ENCODE assay signal across 14 cellular contexts in the genomic region with DNA sequence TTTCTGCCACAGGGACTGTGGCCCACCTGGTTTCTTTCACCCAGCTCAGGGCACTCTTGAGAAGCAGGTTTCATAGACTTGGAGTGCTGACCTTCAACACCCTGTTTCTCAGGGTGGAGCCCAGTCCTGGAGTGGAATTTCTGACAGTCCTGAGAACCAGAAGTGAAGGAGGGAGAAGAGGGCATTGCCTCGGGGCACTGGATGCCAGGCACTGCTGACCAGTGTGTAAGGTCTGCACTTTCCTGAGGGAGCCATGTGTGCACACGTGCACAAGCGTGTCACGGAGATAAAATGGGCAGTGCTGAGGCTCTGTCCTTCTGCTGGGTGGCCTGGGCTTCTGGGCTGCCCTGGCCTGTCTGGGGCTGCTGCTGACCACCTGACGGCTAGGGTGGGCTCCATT.
DNase-seq lines count a peak whose midpoint lies in the region; ATAC-seq and TF ChIP-seq lines count a peak whose summit lies in the region.
"Had no signal": no experiment of that assay in that cellular context is flagged by ENCODE, and none has a peak within 500 bp of the region (broad histone marks: within the 10 kb centered on the region; RNA-seq: fewer than 3 reads in every experiment).

No MANE protein-coding gene starts in this region.

- H4K91ac ChIP-seq in mesenchymal stem cell (ENCODE audit: low read length) = no peak overlapping the region

- no peak overlapping the region for H3K14ac ChIP-seq in mesenchymal stem cell (ENCODE audit: low read length in 2 of 2)

- no peak overlapping the region for H3K4me3 Mint-ChIP-seq in mesothelial cell of epicardium

- no peak overlapping the region for H2BK5ac ChIP-seq in mesenchymal stem cell (ENCODE audit: low read depth, low read length, poor library complexity, severe bottlenecking)

- 57 to 69% methylated on average over 5 of the region's 5 CpGs for WGBS in heart right ventricle, 2 donors
- 80% methylated on average over 1 of the region's 5 CpGs; no CpG with 5 or more reads in 1 of the 2 donors for WGBS in gastroesophageal sphincter (ENCODE audit: low coverage in 1 of 2), 2 donors
- 88% methylated on average over 5 of the region's 5 CpGs for WGBS in mesenchymal stem cell

- TF ChIP-seq CTCF in heart right ventricle (IDR thresholded peaks at IDR 0.05) (no peak), gastroesophageal sphincter (IDR thresholded peaks at IDR 0.05) (no peak), lower lobe of right lung (IDR thresholded peaks at IDR 0.05) (no peak), mesothelial cell of epicardium (IDR thresholded peaks at IDR 0.05; ENCODE audit: unreplicated experiment) (no peak)

- no peak overlapping the region for H3K4me2 ChIP-seq in mesenchymal stem cell (ENCODE audit: low read length, poor library complexity, severe bottlenecking)
- H3K4me2 ChIP-seq: A549 had no signal

- H3K4me3 ChIP-seq in heart right ventricle (no peak overlapping the region), gastroesophageal sphincter (no peak overlapping the region), lower lobe of right lung (no peak overlapping the region), mesenchymal stem cell (ENCODE audit: insufficient read depth in 1 of 2, low read depth in 1 of 2, low read length in 2 of 2) (no peak overlapping the region)
- H3K4me3 ChIP-seq: A549, MG63 had no signal

- H3K4me1 ChIP-seq in heart right ventricle (peaks cover 0 to 52% (median 12%) of the 10 kb centered on the region in 9 donors), gastroesophageal sphincter (peaks cover 0 to 57% (median 5%) of the 10 kb centered on the region in 3 donors), lower lobe of right lung (no peaks in the 10 kb centered on the region), mesenchymal stem cell (ENCODE audit: control insufficient read depth, insufficient read depth, low read depth, low read length) (no peaks in the 10 kb centered on the region)
- H3K4me1 ChIP-seq: A549 had no signal

- no peak overlapping the region for H2AFZ ChIP-seq in mesenchymal stem cell (ENCODE audit: low read depth, low read length)

- H3K36me3 ChIP-seq in heart right ventricle (peaks cover 0 to 87% (median 3%) of the 10 kb centered on the region in 9 donors), gastroesophageal sphincter (peaks cover 0 to 93% of the 10 kb centered on the region in 2 donors), lower lobe of right lung (no peaks in the 10 kb centered on the region), mesenchymal stem cell (ENCODE audit: control insufficient read depth in 1 of 2, insufficient read depth in 2 of 2, low read depth in 1 of 2, low read length in 2 of 2) (no peaks in the 10 kb centered on the region)
- H3K36me3 ChIP-seq: MG63 had no signal

- no peak overlapping the region for H3K23ac ChIP-seq in mesenchymal stem cell (ENCODE audit: low read length in 2 of 2)

- H2BK120ac ChIP-seq in mesenchymal stem cell (ENCODE audit: low read depth, low read length) = no peak overlapping the region

- no peak overlapping the region for H4K8ac ChIP-seq in mesenchymal stem cell (ENCODE audit: low read length)

- no peak overlapping the region for H3K4ac ChIP-seq in mesenchymal stem cell (ENCODE audit: low read depth in 1 of 2, low read length in 2 of 2)

- H3K27ac Mint-ChIP-seq in mesothelial cell of epicardium = no peak overlapping the region

- no peaks in the 10 kb centered on the region for H3K4me1 Mint-ChIP-seq in mesothelial cell of epicardium

- intact Hi-C loops in heart right ventricle (cut with DNase I) (no loop called here), left ventricle myocardium superior (cut with micrococcal nuclease) (no loop called here), lower lobe of right lung (cut with DNase I) (no loop called here)

- no peak for TF ChIP-seq POLR2A in gastroesophageal sphincter (IDR thresholded peaks at IDR 0.05)

- H3K9ac ChIP-seq in mesenchymal stem cell (ENCODE audit: low read length) = no peak overlapping the region

- no peaks in the 10 kb centered on the region for H3K79me1 ChIP-seq in mesenchymal stem cell (replicated peaks; ENCODE audit: low read length, poor library complexity, severe bottlenecking)

- H3K27me3 ChIP-seq in heart right ventricle (no peaks in the 10 kb centered on the region), gastroesophageal sphincter (no peaks in the 10 kb centered on the region), lower lobe of right lung (ENCODE audit: low read depth) (no peaks in the 10 kb centered on the region), mesenchymal stem cell (ENCODE audit: control insufficient read depth in 1 of 2, insufficient read depth in 1 of 2, low read length in 2 of 2) (peaks cover 76 to 80% of the 10 kb centered on the region in 2 experiments)

- ATAC-seq in heart right ventricle = peak in 2 of 8 donors; percentile 2 to 3
- ATAC-seq in left ventricle myocardium superior = no peak
- no peak for ATAC-seq in gastroesophageal sphincter
- ATAC-seq in lower lobe of right lung = peak; percentile 56 to 74
- ATAC-seq in HG02973 (IDR thresholded peaks at IDR 0.05; ENCODE audit: unreplicated experiment) = no peak
- ATAC-seq: A549 had no signal

- no peaks in the 10 kb centered on the region for H3K36me3 Mint-ChIP-seq in mesothelial cell of epicardium

- no peaks in the 10 kb centered on the region for H3K9me3 Mint-ChIP-seq in mesothelial cell of epicardium

- DNase-seq in heart right ventricle (no peak), left ventricle myocardium superior (no peak), lower lobe of right lung (no peak), mesenchymal stem cell (no peak), mesothelial cell of epicardium (ENCODE audit: low spot score in 2 of 2, unreplicated experiment in 2 of 2) (no peak), SK-N-DZ (ENCODE audit: low spot score) (no peak)
- DNase-seq: COR-L47, MG63, NCI-H1092 treated with DMSO at 0.1 percent for 48 hours, NCI-H2081 treated with DMSO at 0.1 percent for 48 hours, NCI-H524 treated with DMSO at 0.1 percent for 48 hours had no signal

- H2AK5ac ChIP-seq in mesenchymal stem cell (ENCODE audit: low read length, severe bottlenecking) = no peak overlapping the region

- H3K18ac ChIP-seq in mesenchymal stem cell (ENCODE audit: low read depth in 1 of 2, low read length in 2 of 2) = no peak overlapping the region

- no peak overlapping the region for H2BK12ac ChIP-seq in mesenchymal stem cell (ENCODE audit: low read length in 2 of 2)

- H3K27me3 Mint-ChIP-seq in mesothelial cell of epicardium (ENCODE audit: low read depth) = peaks cover 27% of the 10 kb centered on the region

- H3K27ac ChIP-seq in heart right ventricle = peak overlapping the region in 7 of 10 donors; percentile 18 to 67 (median 39)
- H3K27ac ChIP-seq in gastroesophageal sphincter = peak overlapping the region in 3 of 4 donors; percentile 21 to 90 (median 61)
- no peak overlapping the region for H3K27ac ChIP-seq in lower lobe of right lung
- H3K27ac ChIP-seq in mesenchymal stem cell (ENCODE audit: low read length, poor library complexity, severe bottlenecking) = no peak overlapping the region
- H3K27ac ChIP-seq: A549 had no signal

- no peak for TF ChIP-seq EP300 in gastroesophageal sphincter (IDR thresholded peaks at IDR 0.05)

- H3K9me3 ChIP-seq in heart right ventricle = no peaks in the 10 kb centered on the region
- no peaks in the 10 kb centered on the region for H3K9me3 ChIP-seq in gastroesophageal sphincter
- no peaks in the 10 kb centered on the region for H3K9me3 ChIP-seq in lower lobe of right lung
- H3K9me3 ChIP-seq in mesenchymal stem cell (ENCODE audit: control insufficient read depth, low read length) = no peaks in the 10 kb centered on the region
- H3K9me3 ChIP-seq: A549, MG63 had no signal

- H2BK15ac ChIP-seq in mesenchymal stem cell (ENCODE audit: low read depth, poor library complexity, severe bottlenecking) = no peak overlapping the region

Comparison
In these comparisons a context has a peak if more than half of its experiments do, and no peak if none do; other contexts are left out.
1. ATAC-seq: peak in lower lobe of right lung (2 of 2); none in left ventricle myocardium superior (single experiment), gastroesophageal sphincter (single experiment) and HG02973 (single experiment).
2. H3K27ac ChIP-seq: peak in heart right ventricle (7 of 10) and gastroesophageal sphincter (3 of 4); none in lower lobe of right lung (single experiment) and mesenchymal stem cell (single experiment).